ENCODE assay signal across 9 cellular contexts in the genomic region with DNA sequence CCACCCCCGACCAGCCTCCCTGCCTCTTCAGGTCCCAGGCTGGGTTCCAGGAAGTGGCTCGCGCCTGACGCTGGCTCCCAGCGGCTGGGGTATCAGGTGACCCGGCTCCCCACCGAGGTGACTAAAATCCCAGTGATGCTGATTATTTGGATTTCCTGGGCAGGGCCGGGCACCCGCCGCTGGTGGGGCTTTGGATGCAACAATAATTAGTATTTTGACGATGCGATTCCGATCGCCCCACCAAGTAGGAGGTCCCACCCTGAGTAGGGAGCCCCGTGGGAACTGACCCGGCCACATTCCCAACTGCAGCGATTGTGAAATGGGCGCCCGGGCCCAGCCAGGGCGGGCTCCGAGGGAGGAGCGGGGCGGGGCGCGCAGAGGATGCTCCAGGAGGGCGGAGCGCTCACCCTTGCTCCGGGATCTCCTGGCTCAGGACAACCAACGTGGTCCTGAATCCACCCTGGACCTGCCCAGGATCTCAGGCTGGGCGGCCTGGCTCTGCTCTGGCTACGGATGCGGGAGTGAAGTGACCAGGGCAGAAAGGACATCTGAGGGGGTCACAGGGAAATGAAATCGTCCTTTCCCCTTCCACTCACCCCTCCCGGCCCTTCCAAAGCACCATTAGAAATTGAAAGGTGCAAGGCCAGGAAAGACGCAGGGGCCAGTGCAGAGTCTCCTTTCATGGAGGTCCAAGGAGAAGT. TPM values are rescaled to one million over a fixed set of nuclear protein-coding genes. Genes with fewer than 3 reads are reported as not detected.
A peak's percentile ranks its signal among the peaks of the same experiment; 100 is the strongest.
DNase-seq lines count a peak whose midpoint lies in the region; ATAC-seq, FAIRE-seq and TF ChIP-seq lines count a peak whose summit lies in the region.
"Had no signal": no experiment of that assay in that cellular context is flagged by ENCODE, and none has a peak within 500 bp of the region (broad histone marks: within the 10 kb centered on the region; RNA-seq: fewer than 3 reads in every experiment).

No MANE protein-coding gene starts in this region.

- H3K9me3 ChIP-seq in K562 (replicated peaks; ENCODE audit: control insufficient read depth, insufficient read depth, low read depth, low read length) = no peaks in the 10 kb centered on the region
- H3K9me3 ChIP-seq in iPS-20b (ENCODE audit: insufficient read depth, low read depth, low read length) = no peaks in the 10 kb centered on the region
- H3K9me3 ChIP-seq in thoracic aorta = no peaks in the 10 kb centered on the region
- H3K9me3 ChIP-seq: adrenal gland had no signal

- H3K4me2 ChIP-seq in K562 (ENCODE audit: insufficient read depth, low read length) = no peak overlapping the region

- ATAC-seq in K562 = peak; percentile 53
- no peak for ATAC-seq in thoracic aorta (ENCODE audit: insufficient number of reproducible peaks, low FRiP score, low read depth)
- no peak for ATAC-seq in HG03521 (IDR thresholded peaks at IDR 0.05; ENCODE audit: unreplicated experiment)

- in situ Hi-C loops in K562 (cut with MboI) = loop anchor here (25.0 kb wide), 1 partner anchor 393 kb away; no protein-coding TSS in a partner anchor

- no peak overlapping the region for H3K27ac ChIP-seq in K562 (ENCODE audit: extremely low read depth, low read depth, low read length)
- H3K27ac ChIP-seq in iPS-20b (ENCODE audit: low read length) = no peak overlapping the region
- H3K27ac ChIP-seq in thoracic aorta = no peak overlapping the region
- H3K27ac ChIP-seq: adrenal gland had no signal

- WGBS in K562 (ENCODE audit: insufficient coverage, low coverage, missing lambda C conversion rate) = 34% methylated on average over 22 of the region's 35 CpGs

- no peaks in the 10 kb centered on the region for H3K36me3 ChIP-seq in K562 (ENCODE audit: control insufficient read depth, insufficient read depth, low read length)
- H3K36me3 ChIP-seq in iPS-20b (ENCODE audit: insufficient read depth, low read depth, low read length) = no peaks in the 10 kb centered on the region
- no peaks in the 10 kb centered on the region for H3K36me3 ChIP-seq in thoracic aorta
- H3K36me3 ChIP-seq: adrenal gland had no signal

- H3K4me3 ChIP-seq in AG09309 (ENCODE audit: control insufficient read depth, low read depth, low read length) = peak overlapping the region; percentile 23
- no peak overlapping the region for H3K4me3 ChIP-seq in K562
- H3K4me3 ChIP-seq in iPS-20b (ENCODE audit: low read length) = peak overlapping the region; percentile 70
- peak overlapping the region; percentile 58 for H3K4me3 ChIP-seq in thoracic aorta
- H3K4me3 ChIP-seq: adrenal gland had no signal

- no peaks in the 10 kb centered on the region for H3K9me1 ChIP-seq in K562 (ENCODE audit: control insufficient read depth, insufficient read depth, low read length)

- no peaks in the 10 kb centered on the region for H3K79me2 ChIP-seq in K562 (ENCODE audit: control insufficient read depth, insufficient read depth, low read length)

- no peak for TF ChIP-seq POLR2A in K562 (conservative IDR thresholded peaks at IDR 0.05)

- BruUV-seq in K562 (replicated peaks; lab: Mats Ljungman, UMichigan) = no TSS peak

- H3K27me3 ChIP-seq in K562 (ENCODE audit: control insufficient read depth in 2 of 2, insufficient read depth in 2 of 2, low read length in 2 of 2) (peaks cover 0 to 2% of the 10 kb centered on the region in 2 experiments; a peak in 1 of 5 replicates), iPS-20b (ENCODE audit: insufficient read depth, low read length) (no peaks in the 10 kb centered on the region), thoracic aorta (replicated peaks; ENCODE audit: insufficient read depth) (no peaks in the 10 kb centered on the region)
- H3K27me3 ChIP-seq: adrenal gland had no signal

- no peak for TF ChIP-seq EP300 in K562 (IDR thresholded peaks at IDR 0.05; ENCODE audit: low read length)

- TF ChIP-seq CTCF in AG09309 (IDR thresholded peaks at IDR 0.05; ENCODE audit: control insufficient read depth, insufficient read depth, low read depth, low read length, missing control alignments) = no peak
- TF ChIP-seq CTCF in K562 (IDR thresholded peaks at IDR 0.05 in 2 of 3, conservative IDR thresholded peaks at IDR 0.05 in 1 of 3; ENCODE audit: insufficient read depth in 2 of 3, low read depth in 1 of 3, low read length in 3 of 3) = no peak
- no peak for TF ChIP-seq CTCF in thoracic aorta (IDR thresholded peaks at IDR 0.05)

- H3K9ac ChIP-seq in K562 (ENCODE audit: insufficient read depth in 1 of 2, low read depth in 2 of 2, low read length in 2 of 2) = no peak overlapping the region
- H3K9ac ChIP-seq in iPS-20b (ENCODE audit: low read depth, low read length) = peak overlapping the region; percentile 65; the same call in 1 of the 2 replicates

- H3K4me1 ChIP-seq in K562 (replicated peaks in 1 of 2; ENCODE audit: control insufficient read depth in 2 of 2, insufficient read depth in 2 of 2, low read length in 2 of 2) = peaks cover 0 to 6% of the 10 kb centered on the region in 2 experiments; a peak in 3 of 5 replicates
- peaks cover 9% of the 10 kb centered on the region; the same call in 1 of the 2 replicates for H3K4me1 ChIP-seq in iPS-20b (ENCODE audit: insufficient read depth, low read length)
- H3K4me1 ChIP-seq in thoracic aorta (ENCODE audit: control insufficient read depth in 1 of 2, low read depth in 2 of 2) = peaks cover 3 to 4% of the 10 kb centered on the region in 2 donors
- H3K4me1 ChIP-seq: adrenal gland had no signal

- no peaks in the 10 kb centered on the region for H4K20me1 ChIP-seq in K562 (replicated peaks; ENCODE audit: control insufficient read depth, insufficient read depth, low read length)

- TF ChIP-seq RAD21 in K562 (CRISPR knock-in tag; conservative IDR thresholded peaks at IDR 0.05 in 1 of 2, IDR thresholded peaks at IDR 0.05 in 1 of 2) = no peak

- CTCF ChIA-PET in HEK293T (lab: Yijun Ruan, JAX) = no interaction called here
- CTCF ChIA-PET in K562 (lab: Yijun Ruan, JAX; ENCODE audit: low intra/inter-chr PET ratio) = no interaction called here

- no peak for FAIRE-seq in K562 (lab: Jason Lieb, UNC)

- POLR2A ChIA-PET in HEK293T (lab: Yijun Ruan, JAX) (no interaction called here), K562 (lab: Yijun Ruan, JAX) (no interaction called here)

- no peak for DNase-seq in AG09309 (ENCODE audit: low read depth)
- peak; percentile 68 for DNase-seq in HEK293T (ENCODE audit: extremely low spot score)
- DNase-seq in K562 (ENCODE audit: extremely low read depth in 1 of 4, low spot score in 3 of 4) = no peak
- no peak for DNase-seq in thoracic aorta (ENCODE audit: low spot score)
- DNase-seq in kidney glomerular epithelial cell (lab: John Stamatoyannopoulos, UW) = no peak
- no peak for DNase-seq in DMS153 (lab: John Stamatoyannopoulos, UW)

- no peak overlapping the region for H2AFZ ChIP-seq in K562 (ENCODE audit: low read depth, low read length)

- intact Hi-C loops in K562 (cut with micrococcal nuclease) = no loop called here

TF ChIP-seq in HEK293T, 16 proteins besides CTCF, POLR2A, EP300 and RAD21:
- no peak for TF ChIP-seq NFRKB (IDR thresholded peaks at IDR 0.05)
- no peak for TF ChIP-seq ARNT (IDR thresholded peaks at IDR 0.05)
- no peak for TF ChIP-seq CTBP1 (IDR thresholded peaks at IDR 0.05; ENCODE audit: borderline replicate concordance)
- no peak for TF ChIP-seq ELF4 (IDR thresholded peaks at IDR 0.05)
- TF ChIP-seq FOXM1 (IDR thresholded peaks at IDR 0.05; ENCODE audit: borderline replicate concordance) = no peak
TF ChIP-seq in HEK293T: peak in this region for 0.

TF ChIP-seq in K562, 482 proteins besides CTCF, POLR2A, EP300 and RAD21:
- peak; percentile 20; the same call in 1 of the 2 replicates for TF ChIP-seq CEBPB (tag; IDR thresholded peaks at IDR 0.05)
- TF ChIP-seq MYNN (IDR thresholded peaks at IDR 0.05) = no peak
- TF ChIP-seq MYNN (CRISPR knock-in tag; IDR thresholded peaks at IDR 0.05) = no peak

RNA-seq across cellular contexts. Expression of a gene that starts 32.6 kb away (rescaled TPM):
- total RNA-seq in K562 (2011; cell fraction: chromatin; rRNA removed; ENCODE audit: low replicate concordance) = 4.3 and 7.9 TPM in 2 replicates
- total RNA-seq in K562 (2011; cell fraction: nucleolus; rRNA removed) = 4.7 and 6.2 TPM in 2 replicates
- total RNA-seq in K562 (2011; cell fraction: nucleoplasm; rRNA removed) = 3.0 and 4.0 TPM in 2 replicates
- total RNA-seq in K562 (2014; rRNA removed) = 1.4 and 2.8 TPM in 2 replicates
- total RNA-seq in K562 (2014; rRNA removed; fragmentation: Illumina TruSeq; extraction: Trizol) = 2.2 and 2.3 TPM in 2 replicates
- 2.0 and 2.4 TPM in 2 replicates for total RNA-seq in K562 (2015; rRNA removed; fragmentation: Illumina TruSeq; extraction: Trizol)
- 3.4 and 3.5 TPM in 2 replicates for total RNA-seq in K562 (2021)
- polyA plus RNA-seq in K562 (2011; rRNA removed) = 2.5 and 3.4 TPM in 2 replicates
- polyA plus RNA-seq in K562 (2011; cell fraction: cytosol; rRNA removed) = 2.9 and 4.8 TPM in 2 replicates
- polyA plus RNA-seq in K562 (2011; cell fraction: nucleus; rRNA removed) = 3.3 and 6.1 TPM in 2 replicates
- 4.0 and 6.8 TPM in 2 replicates for polyA plus RNA-seq in K562 (2012)
- 2.4 TPM in 2 replicates for polyA plus RNA-seq in K562 (2014; fragmentation: Illumina TruSeq; extraction: Trizol)
- under 1 TPM; 0.49 to 0.71 TPM for polyA plus RNA-seq in K562 (2014; fragmentation: Nextera tagmentation; extraction: Ambion mirVana)
- polyA plus RNA-seq in K562 (2014; rRNA removed) = 1.5 and 1.9 TPM in 2 replicates
- 5.1 and 10.5 TPM in 2 replicates for polyA minus RNA-seq in K562 (2011; rRNA and poly(A)+ RNA removed)
- 5.7 and 12.0 TPM in 2 replicates for polyA minus RNA-seq in K562 (2011; cell fraction: cytosol; rRNA and poly(A)+ RNA removed)
- polyA minus RNA-seq in K562 (2011; cell fraction: nucleus; rRNA and poly(A)+ RNA removed) = 3.2 and 4.7 TPM in 2 replicates
- 10 to 100 TPM; 12.7 to 13.1 TPM for total RNA-seq in thoracic aorta

RNA-seq across cellular contexts. Expression of a gene that starts 37.2 kb away (rescaled TPM):
- total RNA-seq in K562 (2011; cell fraction: chromatin; rRNA removed; ENCODE audit: low replicate concordance) = 3.4 and 23.8 TPM in 2 replicates
- 2.0 and 2.6 TPM in 2 replicates for total RNA-seq in K562 (2011; cell fraction: nucleolus; rRNA removed)
- total RNA-seq in K562 (2011; cell fraction: nucleoplasm; rRNA removed) = 6.0 and 6.1 TPM in 2 replicates
- total RNA-seq in K562 (2014; rRNA removed) = 25.7 and 32.0 TPM in 2 replicates
- total RNA-seq in K562 (2014; rRNA removed; fragmentation: Illumina TruSeq; extraction: Trizol) = 60.9 and 72.4 TPM in 2 replicates
- 57.2 and 61.5 TPM in 2 replicates for total RNA-seq in K562 (2015; rRNA removed; fragmentation: Illumina TruSeq; extraction: Trizol)
- total RNA-seq in K562 (2021) = 35.1 and 42.0 TPM in 2 replicates
- 16.2 and 21.4 TPM in 2 replicates for polyA plus RNA-seq in K562 (2011; rRNA removed)
- 2.8 and 6.6 TPM in 2 replicates for polyA plus RNA-seq in K562 (2011; cell fraction: cytosol; rRNA removed)
- polyA plus RNA-seq in K562 (2011; cell fraction: nucleus; rRNA removed) = 5.5 and 7.9 TPM in 2 replicates
- 31.6 and 34.7 TPM in 2 replicates for polyA plus RNA-seq in K562 (2012)
- 52.7 and 62.6 TPM in 2 replicates for polyA plus RNA-seq in K562 (2014; fragmentation: Illumina TruSeq; extraction: Trizol)
- 10 to 100 TPM; 21.3 to 24.5 TPM for polyA plus RNA-seq in K562 (2014; fragmentation: Nextera tagmentation; extraction: Ambion mirVana)
- polyA plus RNA-seq in K562 (2014; rRNA removed) = 31.6 and 39.3 TPM in 2 replicates
- polyA minus RNA-seq in K562 (2011; rRNA and poly(A)+ RNA removed) = 25.1 and 30.5 TPM in 2 replicates
- polyA minus RNA-seq in K562 (2011; cell fraction: cytosol; rRNA and poly(A)+ RNA removed) = 13.5 and 14.9 TPM in 2 replicates
- 4.4 and 10.4 TPM in 2 replicates for polyA minus RNA-seq in K562 (2011; cell fraction: nucleus; rRNA and poly(A)+ RNA removed)
- total RNA-seq in thoracic aorta = 10 to 100 TPM; 19.8 to 32.7 TPM
